In the genomic region with DNA sequence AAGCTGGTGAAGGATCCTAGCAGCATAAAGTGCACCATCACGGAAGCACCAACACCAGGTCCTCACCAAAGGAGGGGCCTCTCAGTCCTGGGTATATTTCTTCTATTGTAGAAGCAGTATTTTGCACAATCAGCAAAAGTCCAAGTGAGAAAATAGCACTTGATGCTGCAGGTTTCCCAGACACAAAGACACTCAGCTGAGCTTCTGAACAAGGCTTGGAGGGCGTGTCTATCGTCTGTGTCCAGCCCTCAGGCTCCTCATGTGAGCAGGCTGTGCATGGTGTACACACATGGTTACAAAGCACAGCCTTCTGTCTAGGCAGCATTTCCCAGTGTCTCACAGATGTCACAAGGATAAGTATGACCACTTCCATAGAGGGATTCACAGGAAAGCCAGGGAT, we compare ENCODE assay signal across 18 cellular contexts.
DNase-seq lines count a peak whose midpoint lies in the region; ATAC-seq and TF ChIP-seq lines count a peak whose summit lies in the region.
"Had no signal": no experiment of that assay in that cellular context is flagged by ENCODE, and none has a peak within 500 bp of the region (broad histone marks: within the 10 kb centered on the region; RNA-seq: fewer than 3 reads in every experiment).

No MANE protein-coding gene starts in this region.

- H3K27ac ChIP-seq in left lung, result no peak overlapping the region
- H3K27ac ChIP-seq: BLaER1 treated with 17β-estradiol and CSF1 and Interleukin-3, amounts not matched to agents 10 nM and 100 nM; RWPE1 had no signal

- H3K4me3 ChIP-seq in left lung, result no peak overlapping the region
- H3K4me3 ChIP-seq: BLaER1 treated with 17β-estradiol and CSF1 and Interleukin-3, amounts not matched to agents 10 nM and 100 nM; lung; MG63 had no signal

- peaks cover 0 to 6% of the 10 kb centered on the region in 2 donors for H3K9me3 ChIP-seq in left lung
- H3K9me3 ChIP-seq: MG63 had no signal

- no peak for ATAC-seq in left lung
- ATAC-seq: HCT116 had no signal

- peak; percentile 26 for DNase-seq in NCI-H1694 treated with DMSO at 0.1 percent for 48 hours (lab: John Stamatoyannopoulos, UW)
- no peak for DNase-seq in NCI-H1694 (lab: John Stamatoyannopoulos, UW)
- peak; percentile 29 for DNase-seq in NCI-H2227 treated with DMSO at 0.1 percent for 48 hours (lab: John Stamatoyannopoulos, UW)
- DNase-seq in epidermal melanocyte (ENCODE audit: insufficient read length, low spot score), result peak; percentile 34
- peak; percentile 22 for DNase-seq in pons (ENCODE audit: low spot score)
- DNase-seq in cerebellar cortex (ENCODE audit: low spot score), result no peak
- no peak for DNase-seq in left lung
- no peak for DNase-seq in HPDE6-E6E7 (ENCODE audit: extremely low spot score)
- DNase-seq: activated naive CD8-positive, alpha-beta T cell treated with anti-CD3 and anti-CD28 coated beads, Interleukin-2, amount 10 ng/mL, durations not matched to agents 7 days and 5 days; MG63; NCI-H2029; NK-92 treated with Interleukin-12 subunit alpha and Interleukin-12 subunit beta, amount 100 ng/mL, for 24 hours; posterior cingulate gyrus; stimulated activated CD4-positive, alpha-beta T cell treated with anti-CD3 and anti-CD28 coated beads, Interleukin-4, amount 100 ng/mL, for 24 hours had no signal

- H3K4me1 ChIP-seq in left lung, result no peaks in the 10 kb centered on the region
- H3K4me1 ChIP-seq: BLaER1 treated with 17β-estradiol and CSF1 and Interleukin-3, amounts not matched to agents 10 nM and 100 nM had no signal

- H3K27me3 ChIP-seq in left lung, result no peaks in the 10 kb centered on the region
- H3K27me3 ChIP-seq: BLaER1 treated with 17β-estradiol and CSF1 and Interleukin-3, amounts not matched to agents 10 nM and 100 nM; MG63 had no signal

- intact Hi-C loops in left lung (cut with DNase I), result no loop called here

- no peaks in the 10 kb centered on the region for H3K36me3 ChIP-seq in left lung
- H3K36me3 ChIP-seq: BLaER1 treated with 17β-estradiol and CSF1 and Interleukin-3, amounts not matched to agents 10 nM and 100 nM; MG63 had no signal

- no peak for TF ChIP-seq CTCF in left lung (IDR thresholded peaks at IDR 0.05)

Comparison
In these comparisons a context has a peak if more than half of its experiments do, and no peak if none do; other contexts are left out.
1. DNase-seq: peak in NCI-H1694 treated with DMSO at 0.1 percent for 48 hours (single experiment), NCI-H2227 treated with DMSO at 0.1 percent for 48 hours (single experiment), epidermal melanocyte (single experiment) and pons (single experiment); none in NCI-H1694 (single experiment), cerebellar cortex (single experiment), left lung (0 of 2) and HPDE6-E6E7 (single experiment).